15 cellular contexts compared by ENCODE assay signal in the genomic region with DNA sequence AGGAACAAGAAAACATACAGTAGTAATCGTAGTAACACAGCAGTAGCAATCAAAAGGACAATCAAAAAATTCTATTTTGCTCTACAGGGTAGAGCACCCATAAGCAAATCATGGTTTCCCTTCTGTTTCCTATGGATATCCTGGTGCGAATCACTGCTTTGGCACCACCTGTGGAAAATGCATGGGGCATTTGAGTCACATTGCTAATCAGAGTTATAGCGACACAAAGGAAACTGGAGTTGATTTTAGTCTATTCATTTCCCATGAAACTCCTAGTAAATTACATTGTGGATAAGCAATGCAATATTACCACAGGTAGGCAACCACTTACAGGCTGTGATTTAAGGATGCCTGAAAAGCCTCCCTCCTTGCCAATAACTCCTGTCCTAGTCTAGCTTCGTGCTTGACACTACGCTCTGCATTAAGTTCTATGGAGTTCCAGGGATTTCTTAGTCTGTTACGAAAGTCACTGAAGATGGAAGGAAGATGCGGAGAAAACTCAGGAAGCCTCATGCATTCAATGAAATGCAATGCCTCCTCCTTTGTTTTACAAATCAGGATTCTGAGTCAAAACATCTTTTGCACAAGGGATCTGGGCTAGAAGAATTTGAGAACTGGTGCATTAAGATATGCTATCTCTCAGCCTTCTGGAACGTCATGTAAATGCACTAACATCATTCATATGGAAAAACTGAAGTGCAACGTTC.
A peak's percentile ranks its signal among the peaks of the same experiment; 100 is the strongest.
DNase-seq lines count a peak whose midpoint lies in the region; ATAC-seq and TF ChIP-seq lines count a peak whose summit lies in the region.
"Had no signal": no experiment of that assay in that cellular context is flagged by ENCODE, and none has a peak within 500 bp of the region (broad histone marks: within the 10 kb centered on the region; RNA-seq: fewer than 3 reads in every experiment).

No MANE protein-coding gene starts in this region.

- H3K27me3 ChIP-seq in SK-N-SH (ENCODE audit: insufficient read depth) (no peaks in the 10 kb centered on the region), smooth muscle cell (ENCODE audit: low read depth) (peaks cover 2% of the 10 kb centered on the region), endodermal cell (ENCODE audit: control insufficient read depth, insufficient read depth, low read length, poor library complexity, severe bottlenecking) (no peaks in the 10 kb centered on the region)
- H3K27me3 ChIP-seq: BLaER1 treated with 17β-estradiol and CSF1 and Interleukin-3, amounts not matched to agents 10 nM and 100 nM had no signal

- no peak for TF ChIP-seq CTCF in SK-N-SH (IDR thresholded peaks at IDR 0.05)
- no peak for TF ChIP-seq CTCF in smooth muscle cell (IDR thresholded peaks at IDR 0.05; ENCODE audit: borderline replicate concordance, insufficient read depth, poor library complexity, severe bottlenecking)
- no peak for TF ChIP-seq CTCF in endodermal cell (conservative IDR thresholded peaks at IDR 0.05)

- H3K4me3 Mint-ChIP-seq in endodermal cell, result no peak overlapping the region

- H3K4me3 ChIP-seq in SK-N-SH (ENCODE audit: low read depth in 2 of 2, low read length in 1 of 2), result no peak overlapping the region
- no peak overlapping the region for H3K4me3 ChIP-seq in smooth muscle cell
- H3K4me3 ChIP-seq in endodermal cell (ENCODE audit: low read length), result no peak overlapping the region
- H3K4me3 ChIP-seq: BLaER1 treated with 17β-estradiol and CSF1 and Interleukin-3, amounts not matched to agents 10 nM and 100 nM; HAP-1 had no signal

- H2AFZ ChIP-seq in SK-N-SH (ENCODE audit: low read depth) (no peak overlapping the region), smooth muscle cell (ENCODE audit: low read depth) (peak overlapping the region; percentile 57)

- no peaks in the 10 kb centered on the region for H3K36me3 ChIP-seq in SK-N-SH (replicated peaks in 1 of 2; ENCODE audit: control insufficient read depth in 1 of 2, insufficient read depth in 2 of 2, low read length in 1 of 2)
- no peaks in the 10 kb centered on the region for H3K36me3 ChIP-seq in smooth muscle cell (ENCODE audit: low read depth)
- no peaks in the 10 kb centered on the region for H3K36me3 ChIP-seq in endodermal cell (ENCODE audit: control insufficient read depth, insufficient read depth, low read length)
- H3K36me3 ChIP-seq: BLaER1 treated with 17β-estradiol and CSF1 and Interleukin-3, amounts not matched to agents 10 nM and 100 nM; HAP-1 had no signal

- WGBS in SK-N-SH (ENCODE audit: low lambda C conversion rate), result 88% methylated on average over 9 of the region's 9 CpGs
- WGBS in smooth muscle cell (ENCODE audit: low lambda C conversion rate), result 47% methylated on average over 9 of the region's 9 CpGs
- WGBS in endodermal cell (ENCODE audit: insufficient coverage in 1 of 2, insufficient read length in 1 of 2), 2 experiments, result 62 to 72% methylated on average over 4 to 9 of the region's 9 CpGs

- H3K4me1 Mint-ChIP-seq in endodermal cell, result peaks cover 14% of the 10 kb centered on the region

- H3K9me3 Mint-ChIP-seq in endodermal cell, result no peaks in the 10 kb centered on the region

- H4K20me1 ChIP-seq in SK-N-SH (ENCODE audit: insufficient read depth), result no peaks in the 10 kb centered on the region
- no peaks in the 10 kb centered on the region for H4K20me1 ChIP-seq in smooth muscle cell (ENCODE audit: low read depth)
- H4K20me1 ChIP-seq: BLaER1 treated with 17β-estradiol and CSF1 and Interleukin-3, amounts not matched to agents 10 nM and 100 nM had no signal

- H3K27ac Mint-ChIP-seq in endodermal cell, result no peak overlapping the region

- no peak for TF ChIP-seq RAD21 in SK-N-SH (IDR thresholded peaks at IDR 0.05; ENCODE audit: low read length)

- H3K9me2 ChIP-seq in SK-N-SH, result no peaks in the 10 kb centered on the region

- H3K9me3 ChIP-seq in SK-N-SH (no peaks in the 10 kb centered on the region), smooth muscle cell (replicated peaks; ENCODE audit: low read depth) (no peaks in the 10 kb centered on the region), endodermal cell (ENCODE audit: control insufficient read depth, low read length) (no peaks in the 10 kb centered on the region)
- H3K9me3 ChIP-seq: BLaER1 treated with 17β-estradiol and CSF1 and Interleukin-3, amounts not matched to agents 10 nM and 100 nM; HAP-1 had no signal

- H3K4me2 ChIP-seq in SK-N-SH (no peak overlapping the region), smooth muscle cell (peak overlapping the region; percentile 27)

- ATAC-seq in SK-N-SH treated with all-trans-retinoic acid at 6 μM for 48 hours, result no peak
- ATAC-seq: Panc1, Right ventricle myocardium inferior had no signal

- H3K9ac ChIP-seq in SK-N-SH, result no peak overlapping the region
- no peak overlapping the region for H3K9ac ChIP-seq in smooth muscle cell (ENCODE audit: low read depth)
- no peak overlapping the region for H3K9ac ChIP-seq in endodermal cell (ENCODE audit: extremely low read depth, low read length, poor library complexity, severe bottlenecking)
- H3K9ac ChIP-seq: BLaER1 treated with 17β-estradiol and CSF1 and Interleukin-3, amounts not matched to agents 10 nM and 100 nM had no signal

- no peak for TF ChIP-seq EP300 in SK-N-SH (IDR thresholded peaks at IDR 0.05; ENCODE audit: borderline replicate concordance in 1 of 2, low read depth in 1 of 2, low read length in 1 of 2)

- H3K36me3 Mint-ChIP-seq in endodermal cell (ENCODE audit: low read depth), result no peaks in the 10 kb centered on the region

- DNase-seq in SK-N-SH, result no peak
- peak; percentile 32 for DNase-seq in amniotic epithelial cell (ENCODE audit: low read depth)
- DNase-seq in iPS DF 4.7 (ENCODE audit: extremely low read depth, low spot score), result peak; percentile 28
- no peak for DNase-seq in smooth muscle cell (lab: John Stamatoyannopoulos, UW; ENCODE audit: unreplicated experiment)
- no peak for DNase-seq in posterior vena cava (ENCODE audit: low spot score)
- DNase-seq in hippocampal formation (lab: John Stamatoyannopoulos, UW), result no peak
- DNase-seq in endodermal cell, result no peak
- DNase-seq: 8988T, NCI-H1694, NCI-H774 had no signal

- intact Hi-C loops in posterior vena cava (cut with DNase I), result loop anchor here (5.0 kb wide), 2 partner anchors 239 to 349 kb away; no protein-coding TSS in a partner anchor

- no peaks in the 10 kb centered on the region for H3K27me3 Mint-ChIP-seq in endodermal cell (ENCODE audit: insufficient read depth)

- H3K4me1 ChIP-seq in SK-N-SH (ENCODE audit: control insufficient read depth in 1 of 2, insufficient read depth in 2 of 2, low read depth in 1 of 2, low read length in 1 of 2) (peaks cover 26 to 27% of the 10 kb centered on the region in 2 experiments), smooth muscle cell (ENCODE audit: low read depth) (peaks cover 21% of the 10 kb centered on the region), endodermal cell (ENCODE audit: control insufficient read depth, insufficient read depth, low read length) (no peaks in the 10 kb centered on the region)

- CTCF ChIA-PET in SK-N-SH (lab: Yijun Ruan, JAX), result interaction anchor here (1.0 to 12.7 kb wide), 10 partner anchors 10 to 351 kb away, joined by 3 to 178 read pairs (median 36); a partner anchor contains a TSS

- H3K27ac ChIP-seq in SK-N-SH (ENCODE audit: low read depth in 2 of 2, low read length in 1 of 2) (peak overlapping the region; percentile 55 to 92; a peak in 3 of 4 replicates), smooth muscle cell (ENCODE audit: low read depth) (no peak overlapping the region), endodermal cell (ENCODE audit: low read depth, low read length) (no peak overlapping the region)

- H3F3A ChIP-seq in SK-N-SH (replicated peaks; ENCODE audit: insufficient read depth) (peaks cover 9% of the 10 kb centered on the region), smooth muscle cell (ENCODE audit: low read depth) (no peaks in the 10 kb centered on the region)

- H3K79me2 ChIP-seq in SK-N-SH (ENCODE audit: insufficient read depth) (no peaks in the 10 kb centered on the region), smooth muscle cell (ENCODE audit: low read depth) (no peaks in the 10 kb centered on the region)

- POLR2A ChIA-PET in SK-N-SH (lab: Yijun Ruan, JAX), result no interaction called here

TF ChIP-seq in SK-N-SH, 30 proteins besides CTCF, POLR2A, EP300 and RAD21 (continues in another document):
- TF ChIP-seq, protein P1, sequence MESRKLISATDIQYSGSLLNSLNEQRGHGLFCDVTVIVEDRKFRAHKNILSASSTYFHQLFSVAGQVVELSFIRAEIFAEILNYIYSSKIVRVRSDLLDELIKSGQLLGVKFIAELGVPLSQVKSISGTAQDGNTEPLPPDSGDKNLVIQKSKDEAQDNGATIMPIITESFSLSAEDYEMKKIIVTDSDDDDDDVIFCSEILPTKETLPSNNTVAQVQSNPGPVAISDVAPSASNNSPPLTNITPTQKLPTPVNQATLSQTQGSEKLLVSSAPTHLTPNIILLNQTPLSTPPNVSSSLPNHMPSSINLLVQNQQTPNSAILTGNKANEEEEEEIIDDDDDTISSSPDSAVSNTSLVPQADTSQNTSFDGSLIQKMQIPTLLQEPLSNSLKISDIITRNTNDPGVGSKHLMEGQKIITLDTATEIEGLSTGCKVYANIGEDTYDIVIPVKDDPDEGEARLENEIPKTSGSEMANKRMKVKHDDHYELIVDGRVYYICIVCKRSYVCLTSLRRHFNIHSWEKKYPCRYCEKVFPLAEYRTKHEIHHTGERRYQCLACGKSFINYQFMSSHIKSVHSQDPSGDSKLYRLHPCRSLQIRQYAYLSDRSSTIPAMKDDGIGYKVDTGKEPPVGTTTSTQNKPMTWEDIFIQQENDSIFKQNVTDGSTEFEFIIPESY (IDR thresholded peaks at IDR 0.05; ENCODE audit: borderline replicate concordance, low read depth), result no peak

TF ChIP-seq in SK-N-SH treated with all-trans-retinoic acid at 6 μM for 48 hours, 23 proteins besides CTCF, POLR2A, EP300 and RAD21 (continues in another document):
- TF ChIP-seq BACH2 (CRISPR knock-in tag; IDR thresholded peaks at IDR 0.05; ENCODE audit: borderline replicate concordance) (no peak), ISL1 (CRISPR knock-in tag; IDR thresholded peaks at IDR 0.05) (no peak), CSDC2 (CRISPR knock-in tag; IDR thresholded peaks at IDR 0.05) (no peak), SNAI2 (CRISPR knock-in tag; IDR thresholded peaks at IDR 0.05) (no peak)
- TF ChIP-seq, protein P2, sequence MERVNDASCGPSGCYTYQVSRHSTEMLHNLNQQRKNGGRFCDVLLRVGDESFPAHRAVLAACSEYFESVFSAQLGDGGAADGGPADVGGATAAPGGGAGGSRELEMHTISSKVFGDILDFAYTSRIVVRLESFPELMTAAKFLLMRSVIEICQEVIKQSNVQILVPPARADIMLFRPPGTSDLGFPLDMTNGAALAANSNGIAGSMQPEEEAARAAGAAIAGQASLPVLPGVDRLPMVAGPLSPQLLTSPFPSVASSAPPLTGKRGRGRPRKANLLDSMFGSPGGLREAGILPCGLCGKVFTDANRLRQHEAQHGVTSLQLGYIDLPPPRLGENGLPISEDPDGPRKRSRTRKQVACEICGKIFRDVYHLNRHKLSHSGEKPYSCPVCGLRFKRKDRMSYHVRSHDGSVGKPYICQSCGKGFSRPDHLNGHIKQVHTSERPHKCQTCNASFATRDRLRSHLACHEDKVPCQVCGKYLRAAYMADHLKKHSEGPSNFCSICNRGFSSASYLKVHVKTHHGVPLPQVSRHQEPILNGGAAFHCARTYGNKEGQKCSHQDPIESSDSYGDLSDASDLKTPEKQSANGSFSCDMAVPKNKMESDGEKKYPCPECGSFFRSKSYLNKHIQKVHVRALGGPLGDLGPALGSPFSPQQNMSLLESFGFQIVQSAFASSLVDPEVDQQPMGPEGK (CRISPR knock-in tag; IDR thresholded peaks at IDR 0.05; ENCODE audit: borderline replicate concordance), result no peak

Comparison
In these comparisons a context has a peak if more than half of its experiments do, and no peak if none do; other contexts are left out.
1. DNase-seq: peak in amniotic epithelial cell (single experiment) and iPS DF 4.7 (single experiment); none in SK-N-SH (single experiment), smooth muscle cell (single experiment), posterior vena cava (single experiment), hippocampal formation (0 of 2) and endodermal cell (single experiment).
2. H3K27ac ChIP-seq: peak in SK-N-SH (2 of 2); none in smooth muscle cell (single experiment) and endodermal cell (single experiment).